Comparison of ENCODE assay signal across 3 cellular contexts in the genomic region with DNA sequence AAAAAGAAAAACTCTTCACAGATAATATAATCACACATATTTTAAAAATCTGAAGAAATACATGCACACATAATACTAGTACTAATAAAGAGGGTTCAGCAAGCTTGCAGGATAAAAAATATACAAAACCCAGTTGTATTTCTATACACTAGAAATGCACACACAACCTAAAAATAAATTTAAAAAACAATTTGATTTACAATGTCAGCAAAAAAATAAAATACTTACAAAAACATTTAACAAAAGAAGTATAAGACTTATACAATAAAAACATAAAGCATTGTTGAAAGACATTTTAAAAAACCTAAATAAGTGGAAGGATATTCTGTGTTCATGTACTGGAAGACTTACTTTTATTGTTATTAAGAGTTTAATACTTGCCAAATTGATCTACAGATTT.
TF ChIP-seq lines count a peak whose summit lies in the region.

No MANE protein-coding gene starts in this region.

TF ChIP-seq in A549, 52 proteins besides CTCF, POLR2A, EP300 and RAD21:
- TF ChIP-seq MAX (IDR thresholded peaks at IDR 0.05), result no peak
- TF ChIP-seq MAFK (IDR thresholded peaks at IDR 0.05; ENCODE audit: partially characterized antibody), result peak; percentile 71
- no peak for TF ChIP-seq CEBPB (IDR thresholded peaks at IDR 0.05)
- TF ChIP-seq NPAS2 (CRISPR knock-in tag; IDR thresholded peaks at IDR 0.05; ENCODE audit: borderline replicate concordance), result no peak

TF ChIP-seq in IMR-90, 13 proteins besides CTCF, POLR2A, EP300 and RAD21:
- TF ChIP-seq FOS (IDR thresholded peaks at IDR 0.05; ENCODE audit: low read depth, low read length) (no peak), RCOR1 (IDR thresholded peaks at IDR 0.05; ENCODE audit: insufficient replicate concordance, low read length) (no peak), MAFK (IDR thresholded peaks at IDR 0.05; ENCODE audit: low read depth, low read length) (peak; percentile 57)

TF ChIP-seq in K562, 482 proteins besides CTCF, POLR2A, EP300 and RAD21:
- no peak for TF ChIP-seq POLR2AphosphoS2 (IDR thresholded peaks at IDR 0.05; ENCODE audit: low read length)
- TF ChIP-seq POLR2AphosphoS5 (IDR thresholded peaks at IDR 0.05; ENCODE audit: control insufficient read depth, insufficient read depth, low read depth, low read length), result no peak
- TF ChIP-seq MAFF (IDR thresholded peaks at IDR 0.05; ENCODE audit: low read length), result 0 out of 2 replicates have a peak, but pooled peaks have one; percentile 2
- TF ChIP-seq GTF2F1 (IDR thresholded peaks at IDR 0.05; ENCODE audit: low read depth, low read length), result no peak
- no peak for TF ChIP-seq HSF4 (CRISPR knock-in tag; IDR thresholded peaks at IDR 0.05; ENCODE audit: borderline replicate concordance)
- TF ChIP-seq, protein P1, sequence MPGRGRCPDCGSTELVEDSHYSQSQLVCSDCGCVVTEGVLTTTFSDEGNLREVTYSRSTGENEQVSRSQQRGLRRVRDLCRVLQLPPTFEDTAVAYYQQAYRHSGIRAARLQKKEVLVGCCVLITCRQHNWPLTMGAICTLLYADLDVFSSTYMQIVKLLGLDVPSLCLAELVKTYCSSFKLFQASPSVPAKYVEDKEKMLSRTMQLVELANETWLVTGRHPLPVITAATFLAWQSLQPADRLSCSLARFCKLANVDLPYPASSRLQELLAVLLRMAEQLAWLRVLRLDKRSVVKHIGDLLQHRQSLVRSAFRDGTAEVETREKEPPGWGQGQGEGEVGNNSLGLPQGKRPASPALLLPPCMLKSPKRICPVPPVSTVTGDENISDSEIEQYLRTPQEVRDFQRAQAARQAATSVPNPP (IDR thresholded peaks at IDR 0.05; ENCODE audit: borderline replicate concordance, insufficient read depth, insufficient read length), result no peak
- TF ChIP-seq ZNF354B (CRISPR knock-in tag; IDR thresholded peaks at IDR 0.05), result no peak
- no peak for TF ChIP-seq AFF1 (IDR thresholded peaks at IDR 0.05; ENCODE audit: low read depth in 1 of 2, partially characterized antibody in 2 of 2)
- no peak for TF ChIP-seq TAF1 (IDR thresholded peaks at IDR 0.05; ENCODE audit: control insufficient read depth, extremely low read depth, insufficient read depth, low read length, severe bottlenecking)
- no peak for TF ChIP-seq RFX5 (IDR thresholded peaks at IDR 0.05; ENCODE audit: low read depth, low read length)
- TF ChIP-seq CCAR2 (IDR thresholded peaks at IDR 0.05; ENCODE audit: low read depth, low read length), result no peak
- no peak for TF ChIP-seq ELK1 (CRISPR knock-in tag; IDR thresholded peaks at IDR 0.05)
- TF ChIP-seq MAFG (tag; conservative IDR thresholded peaks at IDR 0.05), result peak; percentile 43; the same call in 1 of the 2 replicates
- no peak for TF ChIP-seq ASH1L (IDR thresholded peaks at IDR 0.05; ENCODE audit: borderline replicate concordance, low read depth, partially characterized antibody)
- TF ChIP-seq, protein P2, sequence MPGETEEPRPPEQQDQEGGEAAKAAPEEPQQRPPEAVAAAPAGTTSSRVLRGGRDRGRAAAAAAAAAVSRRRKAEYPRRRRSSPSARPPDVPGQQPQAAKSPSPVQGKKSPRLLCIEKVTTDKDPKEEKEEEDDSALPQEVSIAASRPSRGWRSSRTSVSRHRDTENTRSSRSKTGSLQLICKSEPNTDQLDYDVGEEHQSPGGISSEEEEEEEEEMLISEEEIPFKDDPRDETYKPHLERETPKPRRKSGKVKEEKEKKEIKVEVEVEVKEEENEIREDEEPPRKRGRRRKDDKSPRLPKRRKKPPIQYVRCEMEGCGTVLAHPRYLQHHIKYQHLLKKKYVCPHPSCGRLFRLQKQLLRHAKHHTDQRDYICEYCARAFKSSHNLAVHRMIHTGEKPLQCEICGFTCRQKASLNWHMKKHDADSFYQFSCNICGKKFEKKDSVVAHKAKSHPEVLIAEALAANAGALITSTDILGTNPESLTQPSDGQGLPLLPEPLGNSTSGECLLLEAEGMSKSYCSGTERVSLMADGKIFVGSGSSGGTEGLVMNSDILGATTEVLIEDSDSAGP (CRISPR knock-in tag; IDR thresholded peaks at IDR 0.05), result no peak
- peak; percentile 92 for TF ChIP-seq ZNF316 (IDR thresholded peaks at IDR 0.05)
- no peak for TF ChIP-seq ZNF79 (CRISPR knock-in tag; IDR thresholded peaks at IDR 0.05; ENCODE audit: low read depth)
- TF ChIP-seq, protein P3, sequence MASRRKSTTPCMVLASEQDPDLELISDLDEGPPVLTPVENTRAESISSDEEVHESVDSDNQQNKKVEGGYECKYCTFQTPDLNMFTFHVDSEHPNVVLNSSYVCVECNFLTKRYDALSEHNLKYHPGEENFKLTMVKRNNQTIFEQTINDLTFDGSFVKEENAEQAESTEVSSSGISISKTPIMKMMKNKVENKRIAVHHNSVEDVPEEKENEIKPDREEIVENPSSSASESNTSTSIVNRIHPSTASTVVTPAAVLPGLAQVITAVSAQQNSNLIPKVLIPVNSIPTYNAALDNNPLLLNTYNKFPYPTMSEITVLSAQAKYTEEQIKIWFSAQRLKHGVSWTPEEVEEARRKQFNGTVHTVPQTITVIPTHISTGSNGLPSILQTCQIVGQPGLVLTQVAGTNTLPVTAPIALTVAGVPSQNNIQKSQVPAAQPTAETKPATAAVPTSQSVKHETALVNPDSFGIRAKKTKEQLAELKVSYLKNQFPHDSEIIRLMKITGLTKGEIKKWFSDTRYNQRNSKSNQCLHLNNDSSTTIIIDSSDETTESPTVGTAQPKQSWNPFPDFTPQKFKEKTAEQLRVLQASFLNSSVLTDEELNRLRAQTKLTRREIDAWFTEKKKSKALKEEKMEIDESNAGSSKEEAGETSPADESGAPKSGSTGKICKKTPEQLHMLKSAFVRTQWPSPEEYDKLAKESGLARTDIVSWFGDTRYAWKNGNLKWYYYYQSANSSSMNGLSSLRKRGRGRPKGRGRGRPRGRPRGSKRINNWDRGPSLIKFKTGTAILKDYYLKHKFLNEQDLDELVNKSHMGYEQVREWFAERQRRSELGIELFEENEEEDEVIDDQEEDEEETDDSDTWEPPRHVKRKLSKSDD (conservative IDR thresholded peaks at IDR 0.05; ENCODE audit: low read length), result no peak
- peak; percentile 77 for TF ChIP-seq C11orf30 (IDR thresholded peaks at IDR 0.05; ENCODE audit: low read depth)
- peak; percentile 34; the same call in 1 of the 2 replicates for TF ChIP-seq MAFK (IDR thresholded peaks at IDR 0.05; ENCODE audit: low read length)
